Comparison of ENCODE assay signal across 1 cellular context in the genomic region with DNA sequence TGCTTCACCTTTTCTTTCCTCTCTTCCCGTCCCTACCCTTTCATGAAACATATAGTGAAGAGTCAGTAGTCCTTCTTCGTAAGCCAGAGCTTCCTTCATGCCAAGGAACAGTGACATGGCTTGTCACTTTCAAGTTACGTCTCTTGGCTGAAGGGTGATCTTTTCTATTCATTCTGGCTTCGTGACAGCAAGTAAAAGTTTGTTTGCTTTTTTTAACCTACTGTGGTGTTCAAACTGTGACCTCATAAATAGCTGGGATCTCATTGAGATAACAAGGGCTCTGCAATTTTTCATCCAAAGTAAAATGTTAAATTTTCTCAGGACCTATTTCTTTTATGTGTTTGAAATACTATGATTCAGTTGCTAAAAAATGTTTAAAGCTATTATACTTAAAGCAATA.
TF ChIP-seq lines count a peak whose summit lies in the region.

No MANE protein-coding gene starts in this region.

TF ChIP-seq in IMR-90, 13 proteins besides CTCF, POLR2A, EP300 and RAD21:
- TF ChIP-seq BHLHE40 (IDR thresholded peaks at IDR 0.05; ENCODE audit: low read depth, low read length) (no peak), NFE2L2 (IDR thresholded peaks at IDR 0.05; ENCODE audit: low read depth, low read length) (no peak), MAZ (IDR thresholded peaks at IDR 0.05; ENCODE audit: borderline replicate concordance, low read depth, low read length) (no peak), CEBPB (IDR thresholded peaks at IDR 0.05; ENCODE audit: low read depth, low read length) (no peak), CHD1 (IDR thresholded peaks at IDR 0.05; ENCODE audit: low read depth, low read length) (no peak), FOS (IDR thresholded peaks at IDR 0.05; ENCODE audit: low read depth, low read length) (no peak), RCOR1 (IDR thresholded peaks at IDR 0.05; ENCODE audit: insufficient replicate concordance, low read length) (no peak), RFX5 (IDR thresholded peaks at IDR 0.05; ENCODE audit: low read depth, low read length) (no peak), MAFK (IDR thresholded peaks at IDR 0.05; ENCODE audit: low read depth, low read length) (no peak), MXI1 (IDR thresholded peaks at IDR 0.05; ENCODE audit: borderline replicate concordance, low read depth, low read length) (no peak), SMC3 (IDR thresholded peaks at IDR 0.05; ENCODE audit: low read depth, low read length) (no peak)
- TF ChIP-seq, protein P1, sequence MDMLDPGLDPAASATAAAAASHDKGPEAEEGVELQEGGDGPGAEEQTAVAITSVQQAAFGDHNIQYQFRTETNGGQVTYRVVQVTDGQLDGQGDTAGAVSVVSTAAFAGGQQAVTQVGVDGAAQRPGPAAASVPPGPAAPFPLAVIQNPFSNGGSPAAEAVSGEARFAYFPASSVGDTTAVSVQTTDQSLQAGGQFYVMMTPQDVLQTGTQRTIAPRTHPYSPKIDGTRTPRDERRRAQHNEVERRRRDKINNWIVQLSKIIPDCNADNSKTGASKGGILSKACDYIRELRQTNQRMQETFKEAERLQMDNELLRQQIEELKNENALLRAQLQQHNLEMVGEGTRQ (IDR thresholded peaks at IDR 0.05; ENCODE audit: low read depth, low read length): no peak
- TF ChIP-seq, protein P2, sequence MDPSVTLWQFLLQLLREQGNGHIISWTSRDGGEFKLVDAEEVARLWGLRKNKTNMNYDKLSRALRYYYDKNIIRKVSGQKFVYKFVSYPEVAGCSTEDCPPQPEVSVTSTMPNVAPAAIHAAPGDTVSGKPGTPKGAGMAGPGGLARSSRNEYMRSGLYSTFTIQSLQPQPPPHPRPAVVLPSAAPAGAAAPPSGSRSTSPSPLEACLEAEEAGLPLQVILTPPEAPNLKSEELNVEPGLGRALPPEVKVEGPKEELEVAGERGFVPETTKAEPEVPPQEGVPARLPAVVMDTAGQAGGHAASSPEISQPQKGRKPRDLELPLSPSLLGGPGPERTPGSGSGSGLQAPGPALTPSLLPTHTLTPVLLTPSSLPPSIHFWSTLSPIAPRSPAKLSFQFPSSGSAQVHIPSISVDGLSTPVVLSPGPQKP (IDR thresholded peaks at IDR 0.05; ENCODE audit: borderline replicate concordance, low read depth, low read length): no peak
